Comparison of ENCODE assay signal across 33 cellular contexts in genomic region chr14:38206689-38207088, GRCh38. TPM values are rescaled to one million over a fixed set of nuclear protein-coding genes. Genes with fewer than 3 reads are reported as not detected.
"Had no signal": no experiment of that assay in that cellular context is flagged by ENCODE, and none has a peak within 500 bp of the region (broad histone marks: within the 10 kb centered on the region; RNA-seq: fewer than 3 reads in every experiment).

No MANE protein-coding gene starts in this region.

- FAIRE-seq: bronchial epithelial cell had no signal

- H3K27ac Mint-ChIP-seq: activated CD4-positive, alpha-beta memory T cell treated with anti-CD3 and anti-CD28 coated beads for 36 hours; activated CD8-positive, alpha-beta memory T cell treated with anti-CD3 and anti-CD28 coated beads, Interleukin-2, amount 10 ng/mL, durations not matched to agents 7 days and 5 days; activated naive CD4-positive, alpha-beta T cell treated with anti-CD3 and anti-CD28 coated beads, Interleukin-2, amount 10 ng/mL, durations not matched to agents 7 days and 5 days; activated naive CD8-positive, alpha-beta T cell; activated naive CD8-positive, alpha-beta T cell treated with anti-CD3 and anti-CD28 coated beads, Interleukin-2, amount 50 U/mL, for 24 hours; T-cell; T-helper 17 cell had no signal

- H3K4me1 ChIP-seq: SJSA1 had no signal

- H3K4me2 ChIP-seq: SK-N-SH had no signal

- H3K36me3 Mint-ChIP-seq: activated CD4-positive, alpha-beta memory T cell treated with anti-CD3 and anti-CD28 coated beads for 36 hours; activated naive CD4-positive, alpha-beta T cell treated with anti-CD3 and anti-CD28 coated beads, Interleukin-2, amount 10 ng/mL, durations not matched to agents 7 days and 5 days; brain; T-cell had no signal

- H3K9ac ChIP-seq: SK-N-SH had no signal

- H3K27me3 ChIP-seq: MG63, SJSA1 had no signal

- H3K4me3 Mint-ChIP-seq: activated CD4-positive, alpha-beta memory T cell treated with anti-CD3 and anti-CD28 coated beads for 36 hours; activated CD8-positive, alpha-beta memory T cell treated with anti-CD3 and anti-CD28 coated beads, Interleukin-2, amount 10 ng/mL, durations not matched to agents 7 days and 5 days; activated naive CD4-positive, alpha-beta T cell treated with anti-CD3 and anti-CD28 coated beads, Interleukin-2, amount 10 ng/mL, durations not matched to agents 7 days and 5 days; activated naive CD8-positive, alpha-beta T cell; activated naive CD8-positive, alpha-beta T cell treated with anti-CD3 and anti-CD28 coated beads, Interleukin-2, amount 50 U/mL, for 24 hours had no signal

- H3K9me3 ChIP-seq: MG63, SJSA1, SK-N-SH had no signal

- H3K27ac ChIP-seq: SJSA1 had no signal

- DNase-seq: activated CD4-positive, alpha-beta memory T cell treated with anti-CD3 and anti-CD28 coated beads for 36 hours; activated CD4-positive, alpha-beta T cell treated with anti-CD3 and anti-CD28 coated beads, Interleukin-2, amount 50 U/mL, for 1 hour; activated CD4-positive, CD25-positive, alpha-beta regulatory T cell; activated CD8-positive, alpha-beta memory T cell treated with anti-CD3 and anti-CD28 coated beads, Interleukin-2, amount 10 ng/mL, durations not matched to agents 7 days and 5 days; activated CD8-positive, alpha-beta memory T cell treated with anti-CD3 and anti-CD28 coated beads, Interleukin-2, amount 50 U/mL, for 48 hours; activated effector memory CD4-positive, alpha-beta T cell treated with Interleukin-2 at 50 U/mL for 16 hours; activated naive CD4-positive, alpha-beta T cell treated with anti-CD3 and anti-CD28 coated beads, Interleukin-2, amount 10 ng/mL, durations not matched to agents 7 days and 5 days; activated naive CD8-positive, alpha-beta T cell treated with anti-CD3 and anti-CD28 coated beads, Interleukin-2, amount 50 U/mL, for 24 hours; activated T-cell treated with anti-CD3 and anti-CD28 coated beads, Interleukin-2, amount 50 U/mL, for 48 hours; anterior cingulate cortex; caudate nucleus; cerebellar nuclear complex; Kasumi-1; MG63; NCI-H1048; NCI-H1105 treated with DMSO at 0.1 percent for 48 hours; NCI-H1436; NCI-H1694; NCI-H1930; NCI-H2081 treated with DMSO at 0.1 percent for 48 hours; NCI-H226; NCI-H446 treated with DMSO at 0.1 percent for 48 hours; NCI-H524; SHP77; SK-N-SH; T-cell; T-helper 17 cell had no signal

- H3K4me3 ChIP-seq: MG63, SJSA1 had no signal

- H3K36me3 ChIP-seq: MG63, SJSA1 had no signal

- ATAC-seq: activated CD8-positive, alpha-beta memory T cell treated with anti-CD3 and anti-CD28 coated beads, Interleukin-2, amount 10 ng/mL, durations not matched to agents 7 days and 5 days; activated naive CD8-positive, alpha-beta T cell treated with anti-CD3 and anti-CD28 coated beads, Interleukin-2, amount 50 U/mL, for 24 hours; Panc1; T-cell; T-helper 17 cell had no signal

- H3K9me3 Mint-ChIP-seq: activated CD4-positive, alpha-beta memory T cell treated with anti-CD3 and anti-CD28 coated beads for 36 hours; activated naive CD4-positive, alpha-beta T cell treated with anti-CD3 and anti-CD28 coated beads, Interleukin-2, amount 10 ng/mL, durations not matched to agents 7 days and 5 days; activated naive CD8-positive, alpha-beta T cell treated with anti-CD3 and anti-CD28 coated beads, Interleukin-2, amount 50 U/mL, for 24 hours had no signal

- H3K9me2 ChIP-seq: SK-N-SH had no signal

RNA-seq across cellular contexts. Expression of gene SSTR1, which starts 1.0 kb away (rescaled TPM):
- total RNA-seq: activated CD4-positive, alpha-beta memory T cell treated with anti-CD3 and anti-CD28 coated beads for 36 hours; activated CD8-positive, alpha-beta memory T cell treated with anti-CD3 and anti-CD28 coated beads, Interleukin-2, amount 10 ng/mL, durations not matched to agents 7 days and 5 days; SJSA1; T-cell; T-helper 17 cell had no signal

RNA-seq across cellular contexts. Expression of gene CLEC14A, which starts 49.2 kb away (rescaled TPM):
- total RNA-seq: activated CD4-positive, alpha-beta memory T cell treated with anti-CD3 and anti-CD28 coated beads for 36 hours; activated CD8-positive, alpha-beta memory T cell treated with anti-CD3 and anti-CD28 coated beads, Interleukin-2, amount 10 ng/mL, durations not matched to agents 7 days and 5 days; bronchial epithelial cell; RPMI7951; SJSA1; T-cell; T-helper 17 cell had no signal
